ENCODE assay signal across 8 cellular contexts in genomic region chr7:43756368-43757072, GRCh38. TPM values are rescaled to one million over a fixed set of nuclear protein-coding genes. Genes with fewer than 3 reads are reported as not detected.
A peak's percentile ranks its signal among the peaks of the same experiment; 100 is the strongest.
DNase-seq lines count a peak whose midpoint lies in the region; ATAC-seq and TF ChIP-seq lines count a peak whose summit lies in the region.

No MANE protein-coding gene starts in this region.

- H3K4me1 Mint-ChIP-seq in activated naive CD4-positive, alpha-beta T cell treated with anti-CD3 and anti-CD28 coated beads for 36 hours (ENCODE audit: low read depth) = peaks cover 32% of the 10 kb centered on the region
- peaks cover 15 to 22% of the 10 kb centered on the region in 2 donors for H3K4me1 Mint-ChIP-seq in effector memory CD8-positive, alpha-beta T cell (ENCODE audit: low read depth in 2 of 2)
- peaks cover 33% of the 10 kb centered on the region for H3K4me1 Mint-ChIP-seq in stimulated activated naive CD8-positive, alpha-beta T cell treated with anti-CD3 and anti-CD28 coated beads, Interleukin-15, Interleukin-2, amounts not matched to agents 100 ng/mL and 50 ng/mL, for 24 hours (ENCODE audit: low read depth)

- H3K36me3 Mint-ChIP-seq in activated naive CD4-positive, alpha-beta T cell treated with anti-CD3 and anti-CD28 coated beads for 36 hours (ENCODE audit: low read depth) = no peaks in the 10 kb centered on the region
- peaks cover 3% of the 10 kb centered on the region for H3K36me3 Mint-ChIP-seq in effector memory CD8-positive, alpha-beta T cell (ENCODE audit: insufficient read depth)
- peaks cover 3% of the 10 kb centered on the region for H3K36me3 Mint-ChIP-seq in stimulated activated naive CD8-positive, alpha-beta T cell treated with anti-CD3 and anti-CD28 coated beads, Interleukin-15, Interleukin-2, amounts not matched to agents 100 ng/mL and 50 ng/mL, for 24 hours (ENCODE audit: low read depth)

- POLR2A ChIA-PET in RWPE1 (lab: Yijun Ruan, JAX; ENCODE audit: low non-redundant PET) = no interaction called here

- H3K4me3 Mint-ChIP-seq in activated naive CD4-positive, alpha-beta T cell treated with anti-CD3 and anti-CD28 coated beads for 36 hours = peak overlapping the region; percentile 71
- peak overlapping the region; percentile 81 to 82 for H3K4me3 Mint-ChIP-seq in effector memory CD8-positive, alpha-beta T cell
- H3K4me3 Mint-ChIP-seq in stimulated activated naive CD8-positive, alpha-beta T cell treated with anti-CD3 and anti-CD28 coated beads, Interleukin-15, Interleukin-2, amounts not matched to agents 100 ng/mL and 50 ng/mL, for 24 hours = peak overlapping the region; percentile 75

- no peak for ATAC-seq in effector memory CD8-positive, alpha-beta T cell (replicated peaks)
- ATAC-seq in GM21717 (IDR thresholded peaks at IDR 0.05; ENCODE audit: unreplicated experiment) = no peak

- no peaks in the 10 kb centered on the region for H3K27me3 Mint-ChIP-seq in activated naive CD4-positive, alpha-beta T cell treated with anti-CD3 and anti-CD28 coated beads for 36 hours (ENCODE audit: low read depth)
- no peaks in the 10 kb centered on the region for H3K27me3 Mint-ChIP-seq in effector memory CD8-positive, alpha-beta T cell
- H3K27me3 Mint-ChIP-seq in stimulated activated naive CD8-positive, alpha-beta T cell treated with anti-CD3 and anti-CD28 coated beads, Interleukin-15, Interleukin-2, amounts not matched to agents 100 ng/mL and 50 ng/mL, for 24 hours = peaks cover 16% of the 10 kb centered on the region

- DNase-seq in activated naive CD4-positive, alpha-beta T cell treated with anti-CD3 and anti-CD28 coated beads for 36 hours = peak; percentile 39
- DNase-seq in activated naive CD4-positive, alpha-beta T cell (lab: John Stamatoyannopoulos, UW) = no peak
- DNase-seq in RKO (ENCODE audit: low spot score) = peak; percentile 51
- no peak for DNase-seq in effector memory CD8-positive, alpha-beta T cell
- no peak for DNase-seq in retina
- no peak for DNase-seq in RWPE1 (ENCODE audit: low spot score)

- no peak overlapping the region for H3K27ac Mint-ChIP-seq in activated naive CD4-positive, alpha-beta T cell treated with anti-CD3 and anti-CD28 coated beads for 36 hours
- H3K27ac Mint-ChIP-seq in effector memory CD8-positive, alpha-beta T cell = peak overlapping the region in 1 of 2 donors; percentile 18
- H3K27ac Mint-ChIP-seq in stimulated activated naive CD8-positive, alpha-beta T cell treated with anti-CD3 and anti-CD28 coated beads, Interleukin-15, Interleukin-2, amounts not matched to agents 100 ng/mL and 50 ng/mL, for 24 hours = peak overlapping the region; percentile 36

- intact Hi-C loops in activated naive CD4-positive, alpha-beta T cell treated with anti-CD3 and anti-CD28 coated beads for 36 hours (cut with micrococcal nuclease) = loop anchor here (1.0 to 5.0 kb wide), 2 partner anchors 20 to 76 kb away; no protein-coding TSS in a partner anchor

- CTCF ChIA-PET in activated naive CD4-positive, alpha-beta T cell treated with anti-CD3 and anti-CD28 coated beads for 36 hours (lab: Charles Lee) = interaction anchor here (1.1 to 1.3 kb wide), 3 partner anchors 8 to 174 kb away, joined by 3 to 7 read pairs (median 5); partner anchors contain the start of gene STK17A
- CTCF ChIA-PET in RWPE1 (lab: Yijun Ruan, JAX) = interaction anchor here (1.5 kb wide), 1 partner anchor 83 kb away, joined by 4 read pairs; no protein-coding TSS in a partner anchor

- H3K27ac ChIP-seq in RWPE1 = no peak overlapping the region

- TF ChIP-seq CTCF in RWPE1 (conservative IDR thresholded peaks at IDR 0.05; ENCODE audit: low read depth) = no peak

- no peaks in the 10 kb centered on the region for H3K9me3 Mint-ChIP-seq in activated naive CD4-positive, alpha-beta T cell treated with anti-CD3 and anti-CD28 coated beads for 36 hours
- no peaks in the 10 kb centered on the region for H3K9me3 Mint-ChIP-seq in effector memory CD8-positive, alpha-beta T cell
- no peaks in the 10 kb centered on the region for H3K9me3 Mint-ChIP-seq in stimulated activated naive CD8-positive, alpha-beta T cell treated with anti-CD3 and anti-CD28 coated beads, Interleukin-15, Interleukin-2, amounts not matched to agents 100 ng/mL and 50 ng/mL, for 24 hours

RNA-seq across cellular contexts. Expression of gene BLVRA, which starts 2.0 kb away (rescaled TPM):
- total RNA-seq in activated naive CD4-positive, alpha-beta T cell treated with anti-CD3 and anti-CD28 coated beads for 36 hours = 10 to 100 TPM; 26.6 to 28.9 TPM

RNA-seq across cellular contexts. Expression of gene COA1, which starts 27.2 kb away (rescaled TPM):
- 10 to 100 TPM; 85.9 to 87.2 TPM for total RNA-seq in activated naive CD4-positive, alpha-beta T cell treated with anti-CD3 and anti-CD28 coated beads for 36 hours

Comparison
In these comparisons a context has a peak if more than half of its experiments do, and no peak if none do; other contexts are left out.
1. DNase-seq: peak in activated naive CD4-positive, alpha-beta T cell treated with anti-CD3 and anti-CD28 coated beads for 36 hours (single experiment) and RKO (single experiment); none in activated naive CD4-positive, alpha-beta T cell (0 of 4), effector memory CD8-positive, alpha-beta T cell (0 of 3), retina (single experiment) and RWPE1 (single experiment).
2. Peak in every context shown above with its lines, with median percentiles within 50 percentile points of each other: H3K4me3 Mint-ChIP-seq.